17 cellular contexts compared by ENCODE assay signal in genomic region chr5:6395102-6395445, GRCh38. TPM values are rescaled to one million over a fixed set of nuclear protein-coding genes. Genes with fewer than 3 reads are reported as not detected.
DNase-seq lines count a peak whose midpoint lies in the region; ATAC-seq and TF ChIP-seq lines count a peak whose summit lies in the region.
"Had no signal": no experiment of that assay in that cellular context is flagged by ENCODE, and none has a peak within 500 bp of the region (broad histone marks: within the 10 kb centered on the region; RNA-seq: fewer than 3 reads in every experiment).

No MANE protein-coding gene starts in this region.

- no peak for ATAC-seq in stimulated activated memory B cell treated with anti-CD40 and anti-IgM and Interleukin-4, amounts not matched to agents 10 μg/mL and 1 μg/mL and 100 μg/mL, for 72 hours
- ATAC-seq: GM23338, HCT116 had no signal

- peak; percentile 9 for DNase-seq in NCI-H69 (lab: John Stamatoyannopoulos, UW)
- peak; percentile 24 for DNase-seq in islet precursor cell
- DNase-seq in vagina (ENCODE audit: extremely low spot score in 2 of 2): peak; percentile 52 to 82
- no peak for DNase-seq in NCI-H446 (lab: John Stamatoyannopoulos, UW)
- DNase-seq: Calu3; CD4-positive, alpha-beta memory T cell; COR-L47; DMS53; DMS79 treated with DMSO at 0.1 percent for 48 hours; GF-D8; H9; HFFc6 had no signal

- TF ChIP-seq CTCF in HEK293 (tag by site-specific recombination; IDR thresholded peaks at IDR 0.05) (no peak), vagina (IDR thresholded peaks at IDR 0.05) (no peak)

- CTCF ChIA-PET in HEK293 (lab: Yijun Ruan, JAX): interaction anchor here (0.5 to 0.6 kb wide), 2 partner anchors 40 to 341 kb away, joined by 3 read pairs; no protein-coding TSS in a partner anchor

- H3K9me3 Mint-ChIP-seq in stimulated activated memory B cell treated with anti-CD40 and anti-IgM and Interleukin-4, amounts not matched to agents 10 μg/mL and 1 μg/mL and 100 μg/mL, for 72 hours: peaks cover 3% of the 10 kb centered on the region
- H3K9me3 Mint-ChIP-seq: CD4-positive, alpha-beta memory T cell had no signal

- H3K4me3 Mint-ChIP-seq in stimulated activated memory B cell treated with anti-CD40 and anti-IgM and Interleukin-4, amounts not matched to agents 10 μg/mL and 1 μg/mL and 100 μg/mL, for 72 hours: no peak overlapping the region
- H3K4me3 Mint-ChIP-seq: CD4-positive, alpha-beta memory T cell; GM23338; H9; HFFc6 had no signal

- H3K4me3 ChIP-seq in HEK293 (ENCODE audit: low read depth, low read length) (no peak overlapping the region), vagina (no peak overlapping the region)
- H3K4me3 ChIP-seq: GM23338 had no signal

- H3K27ac ChIP-seq in HEK293 (ENCODE audit: extremely low read depth, low read depth, low read length) (no peak overlapping the region), vagina (no peak overlapping the region)

- POLR2A ChIA-PET in HEK293 (lab: Yijun Ruan, JAX): no interaction called here

- H3K4me1 ChIP-seq in HEK293 (ENCODE audit: control insufficient read depth, insufficient read depth, low read length): no peaks in the 10 kb centered on the region
- no peaks in the 10 kb centered on the region for H3K4me1 ChIP-seq in vagina

- H3K9me3 ChIP-seq in HEK293 (ENCODE audit: control insufficient read depth, insufficient read depth, low read depth, low read length) (no peaks in the 10 kb centered on the region), vagina (no peaks in the 10 kb centered on the region)

- peaks cover 7% of the 10 kb centered on the region for H3K36me3 Mint-ChIP-seq in stimulated activated memory B cell treated with anti-CD40 and anti-IgM and Interleukin-4, amounts not matched to agents 10 μg/mL and 1 μg/mL and 100 μg/mL, for 72 hours

- intact Hi-C loops in vagina (cut with DNase I): no loop called here

- no peak for TF ChIP-seq POLR2A in vagina (IDR thresholded peaks at IDR 0.05)

- peaks cover 7% of the 10 kb centered on the region for H3K4me1 Mint-ChIP-seq in stimulated activated memory B cell treated with anti-CD40 and anti-IgM and Interleukin-4, amounts not matched to agents 10 μg/mL and 1 μg/mL and 100 μg/mL, for 72 hours
- H3K4me1 Mint-ChIP-seq: GM23338 had no signal

- no peaks in the 10 kb centered on the region for H3K27me3 ChIP-seq in vagina

- H3K27me3 Mint-ChIP-seq in stimulated activated memory B cell treated with anti-CD40 and anti-IgM and Interleukin-4, amounts not matched to agents 10 μg/mL and 1 μg/mL and 100 μg/mL, for 72 hours: peaks cover 35% of the 10 kb centered on the region

- H3K36me3 ChIP-seq in HEK293 (ENCODE audit: control insufficient read depth in 2 of 2, insufficient read depth in 1 of 2, low read length in 2 of 2): no peaks in the 10 kb centered on the region
- no peaks in the 10 kb centered on the region for H3K36me3 ChIP-seq in vagina

- H3K27ac Mint-ChIP-seq in stimulated activated memory B cell treated with anti-CD40 and anti-IgM and Interleukin-4, amounts not matched to agents 10 μg/mL and 1 μg/mL and 100 μg/mL, for 72 hours: no peak overlapping the region
- H3K27ac Mint-ChIP-seq: CD4-positive, alpha-beta memory T cell; GM23338; H9; HFFc6 had no signal

TF ChIP-seq in HEK293, 187 proteins besides CTCF, POLR2A, EP300 and RAD21:
- TF ChIP-seq OSR2 (tag by site-specific recombination; IDR thresholded peaks at IDR 0.05) (no peak), ZIC2 (tag by site-specific recombination; IDR thresholded peaks at IDR 0.05) (0 out of 2 replicates have a peak, but pooled peaks have one; percentile 7)

RNA-seq across cellular contexts. Expression of gene MED10, which starts 16.7 kb away (rescaled TPM):
- total RNA-seq in vagina: 32.7 TPM

RNA-seq across cellular contexts. Expression of gene UBE2QL1, which starts 53.6 kb away (rescaled TPM):
- 2.5 TPM for total RNA-seq in vagina
- total RNA-seq: Calu3; CD4-positive, alpha-beta memory T cell; G401; HFFc6 had no signal

Comparison
In these comparisons a context has a peak if more than half of its experiments do, and no peak if none do; other contexts are left out.
1. DNase-seq: peak in NCI-H69 (single experiment), islet precursor cell (single experiment) and vagina (2 of 2); none in NCI-H446 (0 of 2).